Comparison of ENCODE assay signal across 8 cellular contexts in the genomic region with DNA sequence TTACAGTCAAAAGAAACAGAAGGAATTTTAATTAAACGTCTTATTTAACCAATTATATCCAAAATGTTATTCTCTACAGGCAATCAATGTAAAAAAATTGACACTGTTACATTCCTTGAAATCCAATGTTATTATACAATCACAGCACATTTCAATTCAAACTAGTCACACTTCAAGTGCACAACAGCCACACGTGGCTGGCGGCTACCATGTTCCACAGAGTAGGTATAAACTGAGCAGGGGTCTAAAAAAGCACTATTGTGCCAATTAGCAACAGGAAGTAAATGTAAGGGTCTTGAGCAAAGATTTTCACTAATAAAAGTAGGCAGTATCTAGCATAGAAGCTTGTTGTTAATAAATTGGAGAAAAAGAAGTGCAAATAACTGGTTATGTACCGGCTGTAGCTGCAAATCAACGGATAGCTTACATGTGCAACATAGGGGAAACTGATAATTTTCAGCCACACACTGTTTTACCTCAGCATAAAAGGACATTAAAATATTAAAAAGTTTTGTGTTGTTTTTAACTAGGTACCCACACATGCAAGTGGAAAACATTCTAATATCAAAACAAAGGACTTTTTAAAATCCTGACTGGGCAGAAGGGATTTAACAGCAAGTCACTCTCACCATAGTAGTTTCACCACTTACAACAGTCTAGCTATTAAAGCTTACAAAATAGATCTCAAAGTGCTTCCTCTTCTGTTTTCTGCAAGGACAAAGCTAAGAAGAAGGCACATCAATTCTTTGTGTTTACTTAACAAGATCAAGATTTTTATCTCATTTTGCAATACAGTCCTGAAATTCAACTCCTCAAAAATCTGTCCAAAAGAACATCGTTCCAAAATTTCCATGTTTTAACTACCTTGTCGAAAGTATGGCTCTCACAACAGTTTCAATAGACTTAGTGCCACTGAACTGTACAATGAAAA. TPM values are rescaled to one million over a fixed set of nuclear protein-coding genes. Genes with fewer than 3 reads are reported as not detected.
DNase-seq lines count a peak whose midpoint lies in the region; ATAC-seq and TF ChIP-seq lines count a peak whose summit lies in the region.

No MANE protein-coding gene starts in this region.

- DNase-seq in NB4 (ENCODE audit: low read depth) (peak; percentile 57), colonic mucosa (no peak), neural crest cell (ENCODE audit: low read depth, low spot score) (no peak), omental fat pad (ENCODE audit: low spot score) (no peak), GM19240 (ENCODE audit: insufficient read length, low spot score) (no peak)

- ATAC-seq in omental fat pad (ENCODE audit: low FRiP score) (no peak), GM21381 (IDR thresholded peaks at IDR 0.05; ENCODE audit: unreplicated experiment) (no peak), HG02870 (IDR thresholded peaks at IDR 0.05; ENCODE audit: unreplicated experiment) (no peak)

- peaks cover 50% of the 10 kb centered on the region for H3K4me1 ChIP-seq in DOHH2 (ENCODE audit: control insufficient read depth, low read length)
- H3K4me1 ChIP-seq in colonic mucosa: peaks cover 8% of the 10 kb centered on the region

- intact Hi-C loops in colonic mucosa (cut with DNase I): no loop called here

- H3F3A ChIP-seq in DOHH2 (ENCODE audit: control insufficient read depth, insufficient read depth): no peaks in the 10 kb centered on the region; the same call in 1 of the 2 replicates

- no peaks in the 10 kb centered on the region for H3K9me3 ChIP-seq in DOHH2 (ENCODE audit: control insufficient read depth, insufficient read depth, low read length)
- H3K9me3 ChIP-seq in colonic mucosa: no peaks in the 10 kb centered on the region

- H3K4me3 ChIP-seq in DOHH2 (ENCODE audit: low read length) (peak overlapping the region; percentile 99), NB4 (ENCODE audit: low read depth, low read length) (peak overlapping the region; percentile 97), colonic mucosa (peak overlapping the region; percentile 88)

- H3K79me2 ChIP-seq in DOHH2 (ENCODE audit: control insufficient read depth, low read length): peaks cover 76% of the 10 kb centered on the region

- peaks cover 7% of the 10 kb centered on the region for H3K36me3 Mint-ChIP-seq in neural crest cell (ENCODE audit: low read depth)

- peaks cover 2% of the 10 kb centered on the region for H3K27me3 Mint-ChIP-seq in neural crest cell (ENCODE audit: low read depth)

- peaks cover 48% of the 10 kb centered on the region for H4K20me1 ChIP-seq in DOHH2 (ENCODE audit: control insufficient read depth, insufficient read depth, low read depth, low read length)

- H3K27ac ChIP-seq in DOHH2 (ENCODE audit: low read depth, low read length): no peak overlapping the region
- peak overlapping the region; percentile 97 for H3K27ac ChIP-seq in colonic mucosa

- peak overlapping the region; percentile 78 for H3K4me2 ChIP-seq in DOHH2 (ENCODE audit: low read length)

- no peaks in the 10 kb centered on the region for H3K9me2 ChIP-seq in DOHH2 (replicated peaks; ENCODE audit: control insufficient read depth, low read length)

- H3K9me3 Mint-ChIP-seq in neural crest cell: no peaks in the 10 kb centered on the region

- H3K4me1 Mint-ChIP-seq in neural crest cell: peaks cover 62% of the 10 kb centered on the region

- no peak overlapping the region for H3K9ac ChIP-seq in colonic mucosa (ENCODE audit: low read depth in 2 of 2, low read length in 2 of 2)

- no peak for TF ChIP-seq CTCF in DOHH2 (IDR thresholded peaks at IDR 0.05; ENCODE audit: low read depth, low read length, poor library complexity, severe bottlenecking)
- no peak for TF ChIP-seq CTCF in NB4 (IDR thresholded peaks at IDR 0.05; ENCODE audit: low read depth, low read length)
- no peak for TF ChIP-seq CTCF in colonic mucosa (IDR thresholded peaks at IDR 0.05)
- TF ChIP-seq CTCF in neural crest cell (conservative IDR thresholded peaks at IDR 0.05): no peak
- TF ChIP-seq CTCF in omental fat pad (IDR thresholded peaks at IDR 0.05): no peak

- H3K27ac Mint-ChIP-seq in neural crest cell (ENCODE audit: unreplicated experiment): no peak overlapping the region

- H3K36me3 ChIP-seq in DOHH2 (ENCODE audit: control insufficient read depth, low read length) (peaks cover 68% of the 10 kb centered on the region), colonic mucosa (no peaks in the 10 kb centered on the region)

- H3K4me3 Mint-ChIP-seq in neural crest cell: peak overlapping the region; percentile 100

- H3K27me3 ChIP-seq in DOHH2 (ENCODE audit: control insufficient read depth, low read length): no peaks in the 10 kb centered on the region
- no peaks in the 10 kb centered on the region for H3K27me3 ChIP-seq in colonic mucosa

- TF ChIP-seq POLR2A in NB4 (IDR thresholded peaks at IDR 0.05; ENCODE audit: extremely low read depth, insufficient read length): no peak

RNA-seq across cellular contexts. Expression of gene CSDE1, which starts 2.5 kb away (rescaled TPM):
- 100 to 1,000 TPM; 381 to 523 TPM for total RNA-seq in colonic mucosa
- 659 and 685 TPM in 2 replicates for total RNA-seq in neural crest cell
- 1,000 to 10,000 TPM in 3 of 4 donors, 100 to 1,000 TPM in 1; 879 to 1,224 (median 1,011) TPM for total RNA-seq in omental fat pad

RNA-seq across cellular contexts. Expression of gene SIKE1, which starts 25.2 kb away (rescaled TPM):
- total RNA-seq in colonic mucosa (10 to 100 TPM; 41.6 to 42.1 TPM), neural crest cell (65.0 and 65.7 TPM in 2 replicates), omental fat pad (10 to 100 TPM; 27.0 to 58.0 (median 38.7) TPM)

RNA-seq across cellular contexts. Expression of gene NRAS, which starts 38.7 kb away (rescaled TPM):
- total RNA-seq in colonic mucosa (10 to 100 TPM; 40.6 to 54.8 TPM), neural crest cell (64.8 and 66.0 TPM in 2 replicates), omental fat pad (10 to 100 TPM; 24.1 to 46.2 (median 31.9) TPM)

RNA-seq across cellular contexts. Expression of gene AMPD1, which starts 59.9 kb away (rescaled TPM):
- total RNA-seq in colonic mucosa (1 to 10 TPM in 1 of 2 donors, under 1 TPM in 1; 0.50 to 1.4 TPM), neural crest cell (not detected in 2 replicates), omental fat pad (not detected)
